9 cellular contexts compared by ENCODE assay signal in the genomic region with DNA sequence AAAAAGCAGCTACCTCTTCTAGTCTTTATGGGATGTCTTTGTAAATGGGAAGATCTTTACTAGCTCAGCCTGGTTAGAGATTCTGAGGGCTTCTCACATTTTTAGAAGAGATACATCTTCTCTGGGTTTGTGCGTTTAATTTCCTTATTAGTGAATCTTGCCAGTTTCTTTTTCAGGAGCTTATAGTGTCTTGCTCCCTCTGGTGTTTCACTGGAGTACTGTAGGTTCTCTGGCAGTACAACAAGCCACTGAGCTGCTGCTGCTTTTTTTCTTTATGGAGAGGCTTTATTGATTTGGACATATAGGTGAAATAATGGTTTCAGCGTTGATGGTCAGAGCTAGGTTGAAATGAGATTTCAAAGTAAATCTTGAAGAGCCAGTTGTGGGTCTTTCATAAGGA.
DNase-seq lines count a peak whose midpoint lies in the region; ATAC-seq, FAIRE-seq and TF ChIP-seq lines count a peak whose summit lies in the region.
"Had no signal": no experiment of that assay in that cellular context is flagged by ENCODE, and none has a peak within 500 bp of the region (broad histone marks: within the 10 kb centered on the region; RNA-seq: fewer than 3 reads in every experiment).

No MANE protein-coding gene starts in this region.

- H3K9ac ChIP-seq in astrocyte (ENCODE audit: low read length) = no peak overlapping the region

- no peak overlapping the region for H3K27ac ChIP-seq in astrocyte (ENCODE audit: low read depth, low read length)

- FAIRE-seq in astrocyte (lab: Jason Lieb, UNC) = peak; percentile 84

- TF ChIP-seq CTCF in LNCaP clone FGC (IDR thresholded peaks at IDR 0.05; ENCODE audit: control insufficient read depth, extremely low read depth, insufficient read depth) (peak; percentile 49), astrocyte (IDR thresholded peaks at IDR 0.05; ENCODE audit: insufficient read depth, low read depth, low read length) (peak; percentile 28)

- H3K27ac Mint-ChIP-seq in astrocyte (ENCODE audit: unreplicated experiment) = no peak overlapping the region
- H3K27ac Mint-ChIP-seq: activated naive CD4-positive, alpha-beta T cell treated with anti-CD3 and anti-CD28 coated beads, Interleukin-2, amount 50 U/mL, for 72 hours had no signal

- no peak overlapping the region for H3K4me3 ChIP-seq in LNCaP clone FGC (ENCODE audit: low read depth, low read length)
- H3K4me3 ChIP-seq in astrocyte (ENCODE audit: insufficient read depth, low read depth, low read length) = no peak overlapping the region

- H3K4me3 Mint-ChIP-seq in astrocyte (ENCODE audit: unreplicated experiment) = no peak overlapping the region

- no peaks in the 10 kb centered on the region for H3K36me3 ChIP-seq in astrocyte (ENCODE audit: insufficient read depth, low read length)

- no peak overlapping the region for H2AFZ ChIP-seq in astrocyte (ENCODE audit: low read depth, low read length)

- peak; percentile 66 for ATAC-seq in GM19452 (IDR thresholded peaks at IDR 0.05; ENCODE audit: unreplicated experiment)
- no peak for ATAC-seq in HG03045 (IDR thresholded peaks at IDR 0.05; ENCODE audit: unreplicated experiment)
- ATAC-seq: activated naive CD4-positive, alpha-beta T cell treated with anti-CD3 and anti-CD28 coated beads, Interleukin-2, amount 50 U/mL, for 72 hours had no signal

- H3K4me1 ChIP-seq in astrocyte (ENCODE audit: insufficient read depth, low read length) = no peaks in the 10 kb centered on the region

- no peaks in the 10 kb centered on the region for H3K36me3 Mint-ChIP-seq in astrocyte (ENCODE audit: low read depth, unreplicated experiment)
- H3K36me3 Mint-ChIP-seq: activated naive CD4-positive, alpha-beta T cell treated with anti-CD3 and anti-CD28 coated beads, Interleukin-2, amount 50 U/mL, for 72 hours had no signal

- DNase-seq in NOMO-1 treated with DMSO at 0.1 percent for 48 hours (lab: John Stamatoyannopoulos, UW; ENCODE audit: unreplicated experiment) (peak; percentile 7), NOMO-1 treated with dmso at 0.1 percent for 144 hours (lab: John Stamatoyannopoulos, UW; ENCODE audit: unreplicated experiment) (no peak), LNCaP clone FGC (ENCODE audit: low read depth) (no peak), astrocyte (ENCODE audit: low read depth) (no peak), lung microvascular endothelial cell (ENCODE audit: low read depth in 2 of 2) (peak; percentile 50 to 56)
- no peak for DNase-seq in effector CD4-positive, alpha-beta T cell

- H3K79me2 ChIP-seq in astrocyte (ENCODE audit: insufficient read depth, low read length) = no peaks in the 10 kb centered on the region

- H3K9me3 ChIP-seq in astrocyte (ENCODE audit: insufficient read depth, low read depth, low read length) = no peaks in the 10 kb centered on the region

- peaks cover 4% of the 10 kb centered on the region for H3K9me3 Mint-ChIP-seq in astrocyte (ENCODE audit: unreplicated experiment)
- H3K9me3 Mint-ChIP-seq: activated naive CD4-positive, alpha-beta T cell treated with anti-CD3 and anti-CD28 coated beads, Interleukin-2, amount 50 U/mL, for 72 hours had no signal

- no peaks in the 10 kb centered on the region for H3K27me3 ChIP-seq in astrocyte (ENCODE audit: insufficient read depth, low read length)

- no peak overlapping the region for H3K4me2 ChIP-seq in astrocyte (ENCODE audit: low read length)

- no peaks in the 10 kb centered on the region for H3K4me1 Mint-ChIP-seq in astrocyte (ENCODE audit: low read depth, unreplicated experiment)

- H3K27me3 Mint-ChIP-seq in astrocyte (ENCODE audit: low read depth, unreplicated experiment) = no peaks in the 10 kb centered on the region

- H4K20me1 ChIP-seq in astrocyte (ENCODE audit: insufficient read depth, low read length) = no peaks in the 10 kb centered on the region

Comparison
In these comparisons a context has a peak if more than half of its experiments do, and no peak if none do; other contexts are left out.
1. DNase-seq: peak in NOMO-1 treated with DMSO at 0.1 percent for 48 hours (single experiment) and lung microvascular endothelial cell (2 of 2); none in NOMO-1 treated with dmso at 0.1 percent for 144 hours (single experiment), LNCaP clone FGC (single experiment), astrocyte (single experiment) and effector CD4-positive, alpha-beta T cell (single experiment).